18 cellular contexts compared by ENCODE assay signal in genomic region chr5:53200309-53200708, GRCh38.
"Had no signal": no experiment of that assay in that cellular context is flagged by ENCODE, and none has a peak within 500 bp of the region (broad histone marks: within the 10 kb centered on the region; RNA-seq: fewer than 3 reads in every experiment).

No MANE protein-coding gene starts in this region.

- H3K27ac ChIP-seq: right lobe of liver, spleen, transverse colon had no signal

- H3K4me1 ChIP-seq: right lobe of liver, spleen, transverse colon had no signal

- H3K4me1 Mint-ChIP-seq: natural killer cell; stimulated activated naive B cell treated with anti-CD40 and anti-IgM and Interleukin-4, amounts not matched to agents 10 μg/mL and 1 μg/mL and 100 μg/mL, for 72 hours; WTC11 had no signal

- H3K9me3 ChIP-seq: mucosa of descending colon, right lobe of liver, spleen, transverse colon had no signal

- H3K27me3 Mint-ChIP-seq: progenitor cell of endocrine pancreas; stimulated activated naive B cell treated with anti-CD40 and anti-IgM and Interleukin-4, amounts not matched to agents 10 μg/mL and 1 μg/mL and 100 μg/mL, for 72 hours had no signal

- H3K36me3 ChIP-seq: right lobe of liver, spleen, transverse colon had no signal

- H3K9me3 Mint-ChIP-seq: activated CD4-positive, alpha-beta T cell treated with anti-CD3 and anti-CD28 coated beads, Interleukin-2, amount 10 ng/mL, durations not matched to agents 24 days and 14 days; activated T-helper 2 cell treated with anti-CD3 and anti-CD28 coated beads, Interferon-gamma antibody, Interleukin-2, Interleukin-4, amounts not matched to agents 10 μg/mL and 5 μg/mL and 100 μg/mL, durations not matched to agents 14 hours and 24 hours and 36 hours; effector memory CD8-positive, alpha-beta T cell; stimulated activated naive B cell treated with anti-CD40 and anti-IgM and Interleukin-4, amounts not matched to agents 10 μg/mL and 1 μg/mL and 100 μg/mL, for 72 hours; WTC11 had no signal

- DNase-seq: activated CD4-positive, alpha-beta T cell treated with anti-CD3 and anti-CD28 coated beads, Interleukin-2, amount 10 ng/mL, durations not matched to agents 24 days and 14 days; activated naive CD4-positive, alpha-beta T cell treated with anti-CD3 and anti-CD28 coated beads, Interleukin-2, amount 50 U/mL, for 16 hours; central memory CD4-positive, alpha-beta T cell; cortex of kidney; effector memory CD8-positive, alpha-beta T cell; glutamatergic neuron; mammary epithelial cell; mucosa of descending colon; natural killer cell; right lobe of liver; spleen; stimulated activated CD4-positive, alpha-beta T cell treated with anti-CD3 and anti-CD28 coated beads, Interleukin-2, amount 100 ng/mL, for 24 hours; stimulated activated naive B cell treated with anti-CD40 and anti-IgM and Interleukin-4, amounts not matched to agents 10 μg/mL and 1 μg/mL and 100 μg/mL, for 72 hours; T1000; transverse colon had no signal

- H3K27ac Mint-ChIP-seq: activated CD4-positive, alpha-beta T cell treated with anti-CD3 and anti-CD28 coated beads, Interleukin-2, amount 10 ng/mL, durations not matched to agents 24 days and 14 days; activated T-helper 2 cell treated with anti-CD3 and anti-CD28 coated beads, Interferon-gamma antibody, Interleukin-2, Interleukin-4, amounts not matched to agents 10 μg/mL and 5 μg/mL and 100 μg/mL, durations not matched to agents 14 hours and 24 hours and 36 hours; effector memory CD8-positive, alpha-beta T cell; natural killer cell; progenitor cell of endocrine pancreas; stimulated activated naive B cell treated with anti-CD40 and anti-IgM and Interleukin-4, amounts not matched to agents 10 μg/mL and 1 μg/mL and 100 μg/mL, for 72 hours; WTC11 had no signal

- ATAC-seq: effector memory CD8-positive, alpha-beta T cell; mucosa of descending colon; natural killer cell; right lobe of liver; stimulated activated naive B cell treated with anti-CD40 and anti-IgM and Interleukin-4, amounts not matched to agents 10 μg/mL and 1 μg/mL and 100 μg/mL, for 72 hours; WTC11 had no signal

- H3K4me3 ChIP-seq: mucosa of descending colon, right lobe of liver, spleen, transverse colon had no signal

- H3K27me3 ChIP-seq: right lobe of liver, spleen, transverse colon had no signal

- H3K4me3 Mint-ChIP-seq: activated CD4-positive, alpha-beta T cell treated with anti-CD3 and anti-CD28 coated beads, Interleukin-2, amount 10 ng/mL, durations not matched to agents 24 days and 14 days; effector memory CD8-positive, alpha-beta T cell; natural killer cell; stimulated activated naive B cell treated with anti-CD40 and anti-IgM and Interleukin-4, amounts not matched to agents 10 μg/mL and 1 μg/mL and 100 μg/mL, for 72 hours; WTC11 had no signal
